In the genomic region with DNA sequence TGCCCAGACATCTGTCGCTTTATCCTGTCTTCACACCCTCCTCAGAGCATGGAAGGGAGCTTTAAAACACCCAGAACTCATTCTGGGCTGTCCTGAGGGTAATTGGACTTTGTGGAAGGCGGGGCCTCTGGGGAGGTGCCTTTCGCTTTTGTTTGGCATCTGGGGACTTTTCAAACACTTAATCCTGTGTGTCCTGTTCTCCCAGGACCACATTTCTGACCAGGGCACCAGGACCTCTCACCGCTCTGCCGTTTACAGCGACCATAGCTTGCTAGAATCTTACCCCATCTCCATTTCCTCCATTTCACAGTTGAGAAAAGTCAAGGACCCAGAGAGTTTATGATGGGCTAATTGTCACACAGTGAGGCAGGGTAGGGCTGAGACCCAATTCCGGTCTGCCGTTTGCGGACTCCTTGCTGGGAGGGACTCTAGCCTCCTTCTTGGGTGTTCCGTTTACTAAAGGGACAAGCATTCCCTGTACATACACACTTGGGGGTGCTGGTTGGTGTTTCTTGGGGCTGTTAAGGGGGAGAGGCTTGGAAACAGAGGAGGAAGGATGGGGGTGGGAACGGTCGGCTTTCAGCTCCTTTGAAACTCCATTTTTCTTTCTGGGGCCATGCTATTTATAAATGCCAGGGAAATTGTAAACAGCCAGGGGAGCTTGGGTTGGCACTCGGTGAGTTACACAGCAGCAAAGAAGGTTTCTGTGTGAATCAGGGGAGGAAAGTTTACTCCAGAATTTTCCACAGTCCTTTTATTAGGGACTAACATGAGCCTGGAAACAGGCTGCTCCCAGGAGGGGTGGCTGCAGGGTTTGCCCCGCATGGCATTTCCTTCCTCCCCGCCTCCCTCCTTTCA, we compare ENCODE assay signal across 9 cellular contexts. TPM values are rescaled to one million over a fixed set of nuclear protein-coding genes. Genes with fewer than 3 reads are reported as not detected.
DNase-seq lines count a peak whose midpoint lies in the region; ATAC-seq and TF ChIP-seq lines count a peak whose summit lies in the region.
"Had no signal": no experiment of that assay in that cellular context is flagged by ENCODE, and none has a peak within 500 bp of the region (broad histone marks: within the 10 kb centered on the region; RNA-seq: fewer than 3 reads in every experiment).

No MANE protein-coding gene starts in this region.

- DNase-seq in T-helper 2 cell treated with Interferon-gamma antibody and Interleukin-4, amounts not matched to agents 5 μg/mL and 100 μg/mL, for 36 hours (ENCODE audit: low spot score) = no peak
- DNase-seq in T-helper 2 cell (no peak), UCSD-AML1 (lab: John Stamatoyannopoulos, UW; ENCODE audit: unreplicated experiment) (peak; percentile 60), Right ventricle myocardium superior (no peak), prostate gland (ENCODE audit: low spot score) (peak; percentile 52), KG1 (lab: John Stamatoyannopoulos, UW) (no peak), DMS153 (lab: John Stamatoyannopoulos, UW) (no peak)
- DNase-seq: DND-41 had no signal

- peak overlapping the region; percentile 76 to 82 for H3K27ac ChIP-seq in prostate gland

- H3K27ac Mint-ChIP-seq in T-helper 2 cell treated with Interferon-gamma antibody and Interleukin-4, amounts not matched to agents 5 μg/mL and 100 μg/mL, for 36 hours = no peak overlapping the region

- H3K27me3 ChIP-seq in prostate gland (replicated peaks; ENCODE audit: insufficient read depth) = no peaks in the 10 kb centered on the region

- TF ChIP-seq CTCF in prostate gland (IDR thresholded peaks at IDR 0.05) = no peak

- intact Hi-C loops in Right ventricle myocardium superior (cut with DNase I) (no loop called here), prostate gland (cut with DNase I) (loop anchor here (5.0 kb wide), 1 partner anchor 57 kb away; no protein-coding TSS in a partner anchor)

- no peaks in the 10 kb centered on the region for H3K9me3 ChIP-seq in prostate gland

- peak overlapping the region; percentile 74 for H3K4me3 Mint-ChIP-seq in T-helper 2 cell treated with Interferon-gamma antibody and Interleukin-4, amounts not matched to agents 5 μg/mL and 100 μg/mL, for 36 hours

- H3K27me3 Mint-ChIP-seq in T-helper 2 cell treated with Interferon-gamma antibody and Interleukin-4, amounts not matched to agents 5 μg/mL and 100 μg/mL, for 36 hours (ENCODE audit: low read depth) = peaks cover 21% of the 10 kb centered on the region

- H3K9me3 Mint-ChIP-seq in T-helper 2 cell treated with Interferon-gamma antibody and Interleukin-4, amounts not matched to agents 5 μg/mL and 100 μg/mL, for 36 hours = no peaks in the 10 kb centered on the region

- peaks cover 3% of the 10 kb centered on the region for H3K4me1 ChIP-seq in prostate gland (replicated peaks)

- TF ChIP-seq POLR2A in prostate gland (IDR thresholded peaks at IDR 0.05) = peak; percentile 69

- peaks cover 3% of the 10 kb centered on the region for H3K4me1 Mint-ChIP-seq in T-helper 2 cell treated with Interferon-gamma antibody and Interleukin-4, amounts not matched to agents 5 μg/mL and 100 μg/mL, for 36 hours (ENCODE audit: low read depth)

- ATAC-seq in Right ventricle myocardium superior (ENCODE audit: poor library complexity) (peak; percentile 20), GM19328 (IDR thresholded peaks at IDR 0.05; ENCODE audit: unreplicated experiment) (no peak)

- H3K36me3 Mint-ChIP-seq in T-helper 2 cell treated with Interferon-gamma antibody and Interleukin-4, amounts not matched to agents 5 μg/mL and 100 μg/mL, for 36 hours (ENCODE audit: low read depth) = no peaks in the 10 kb centered on the region

- 7% methylated on average over 15 of the region's 15 CpGs for WGBS in prostate gland

- peak overlapping the region; percentile 73 to 81 for H3K4me3 ChIP-seq in prostate gland

- H3K36me3 ChIP-seq in prostate gland = no peaks in the 10 kb centered on the region

RNA-seq across cellular contexts. Expression of gene GSN, which starts 1.3 kb away (rescaled TPM):
- total RNA-seq in Right ventricle myocardium superior (837 TPM), prostate gland (100 to 1,000 TPM; 390 to 690 TPM)

Comparison
In these comparisons a context has a peak if more than half of its experiments do, and no peak if none do; other contexts are left out.
1. DNase-seq: peak in UCSD-AML1 (single experiment) and prostate gland (single experiment); none in T-helper 2 cell treated with Interferon-gamma antibody and Interleukin-4, amounts not matched to agents 5 μg/mL and 100 μg/mL, for 36 hours (single experiment), T-helper 2 cell (0 of 5), Right ventricle myocardium superior (single experiment), KG1 (single experiment) and DMS153 (single experiment).